12 cellular contexts compared by ENCODE assay signal in genomic region chr12:6691473-6691872, GRCh38. TPM values are rescaled to one million over a fixed set of nuclear protein-coding genes. Genes with fewer than 3 reads are reported as not detected.
DNase-seq lines count a peak whose midpoint lies in the region; ATAC-seq and TF ChIP-seq lines count a peak whose summit lies in the region.
"Had no signal": no experiment of that assay in that cellular context is flagged by ENCODE, and none has a peak within 500 bp of the region (broad histone marks: within the 10 kb centered on the region; RNA-seq: fewer than 3 reads in every experiment).

No MANE protein-coding gene starts in this region.

- H3K27ac ChIP-seq in OCI-LY7 (ENCODE audit: low read depth, low read length, poor library complexity, severe bottlenecking) (no peak overlapping the region), smooth muscle cell (ENCODE audit: low read depth) (peak overlapping the region; percentile 24)

- H2AFZ ChIP-seq in OCI-LY7 (ENCODE audit: low read length) (no peak overlapping the region), smooth muscle cell (ENCODE audit: low read depth) (no peak overlapping the region)

- no peak overlapping the region for H3K4me3 Mint-ChIP-seq in natural killer cell treated with Interleukin-12 subunit alpha and Interleukin-12 subunit beta and Interleukin-15 and Interleukin-18, amount 100 ng/mL, for 72 hours

- ATAC-seq in HG02642 (IDR thresholded peaks at IDR 0.05; ENCODE audit: poor library complexity, unreplicated experiment) = no peak
- no peak for ATAC-seq in natural killer cell treated with Interleukin-12 subunit alpha and Interleukin-12 subunit beta and Interleukin-15 and Interleukin-18, amount 100 ng/mL, for 72 hours
- ATAC-seq: naive thymus-derived CD8-positive, alpha-beta T cell had no signal

- peaks cover 0 to 3% of the 10 kb centered on the region in 2 donors for H3K27me3 Mint-ChIP-seq in natural killer cell treated with Interleukin-12 subunit alpha and Interleukin-12 subunit beta and Interleukin-15 and Interleukin-18, amount 100 ng/mL, for 72 hours
- H3K27me3 Mint-ChIP-seq: naive thymus-derived CD8-positive, alpha-beta T cell had no signal

- H3K4me1 Mint-ChIP-seq in natural killer cell treated with Interleukin-12 subunit alpha and Interleukin-12 subunit beta and Interleukin-15 and Interleukin-18, amount 100 ng/mL, for 72 hours (ENCODE audit: low read depth in 2 of 2) = peaks cover 34 to 38% of the 10 kb centered on the region in 2 donors

- H3K27me3 ChIP-seq in smooth muscle cell (ENCODE audit: low read depth) = no peaks in the 10 kb centered on the region

- no peaks in the 10 kb centered on the region for H3K9me3 ChIP-seq in OCI-LY7 (ENCODE audit: low read length)
- H3K9me3 ChIP-seq in smooth muscle cell (replicated peaks; ENCODE audit: low read depth) = no peaks in the 10 kb centered on the region

- H3K79me2 ChIP-seq in OCI-LY7 (ENCODE audit: insufficient read depth, low read depth, low read length) = peaks cover 42% of the 10 kb centered on the region
- H3K79me2 ChIP-seq in smooth muscle cell (ENCODE audit: low read depth) = peaks cover 34% of the 10 kb centered on the region

- DNase-seq in GM04503 (ENCODE audit: low read depth) (peak; percentile 50), OCI-LY7 (ENCODE audit: low spot score) (no peak), fibroblast of peridontal ligament (ENCODE audit: extremely low read depth) (peak; percentile 78), smooth muscle cell (lab: John Stamatoyannopoulos, UW; ENCODE audit: unreplicated experiment) (no peak), NCI-H446 treated with DMSO at 0.1 percent for 48 hours (lab: John Stamatoyannopoulos, UW) (no peak)
- no peak for DNase-seq in natural killer cell treated with Interleukin-12 subunit alpha and Interleukin-12 subunit beta and Interleukin-15 and Interleukin-18, amount 100 ng/mL, for 72 hours (ENCODE audit: low spot score)
- DNase-seq: activated CD4-positive, alpha-beta T cell treated with anti-CD3 and anti-CD28 coated beads, Interleukin-2, amount 50 U/mL, for 1 hour; activated naive CD4-positive, alpha-beta T cell treated with Interleukin-2 at 50 U/mL for 16 hours; kidney; naive thymus-derived CD8-positive, alpha-beta T cell; NCI-H2029 treated with DMSO at 0.1 percent for 48 hours had no signal

- POLR2A ChIA-PET in OCI-LY7 (lab: Charles Lee) = interaction anchor here (0.9 to 1.5 kb wide), 3 partner anchors 28 to 82 kb away, joined by 3 to 5 read pairs (median 4); partner anchors contain the start of gene COPS7A

- CTCF ChIA-PET in OCI-LY7 (lab: Charles Lee; ENCODE audit: unreplicated experiment) = no interaction called here

- H3K36me3 Mint-ChIP-seq in natural killer cell treated with Interleukin-12 subunit alpha and Interleukin-12 subunit beta and Interleukin-15 and Interleukin-18, amount 100 ng/mL, for 72 hours = peaks cover 14% of the 10 kb centered on the region

- H3K4me3 ChIP-seq in OCI-LY7 (ENCODE audit: low read depth, low read length, poor library complexity, severe bottlenecking) (no peak overlapping the region), smooth muscle cell (no peak overlapping the region)

- H3K36me3 ChIP-seq in OCI-LY7 (ENCODE audit: insufficient read depth, low read length) (peaks cover 27% of the 10 kb centered on the region), smooth muscle cell (ENCODE audit: low read depth) (no peaks in the 10 kb centered on the region)

- no TSS peak for BruUV-seq in OCI-LY7 (replicated peaks; lab: Mats Ljungman, UMichigan)

- H3K4me1 ChIP-seq in OCI-LY7 (ENCODE audit: insufficient read depth, low read length, poor library complexity, severe bottlenecking) = peaks cover 79% of the 10 kb centered on the region
- peaks cover 20% of the 10 kb centered on the region for H3K4me1 ChIP-seq in smooth muscle cell (ENCODE audit: low read depth)

- no peak overlapping the region for H3K9ac ChIP-seq in smooth muscle cell (ENCODE audit: low read depth)

- H3K9me3 Mint-ChIP-seq in natural killer cell treated with Interleukin-12 subunit alpha and Interleukin-12 subunit beta and Interleukin-15 and Interleukin-18, amount 100 ng/mL, for 72 hours = no peaks in the 10 kb centered on the region
- H3K9me3 Mint-ChIP-seq: naive thymus-derived CD8-positive, alpha-beta T cell had no signal

- H4K20me1 ChIP-seq in OCI-LY7 (ENCODE audit: insufficient read depth, low read length) (no peaks in the 10 kb centered on the region), smooth muscle cell (ENCODE audit: low read depth) (peaks cover under 1% of the 10 kb centered on the region)

- peaks cover 12% of the 10 kb centered on the region for H3F3A ChIP-seq in smooth muscle cell (ENCODE audit: low read depth)

- 69% methylated on average over 4 of the region's 4 CpGs for WGBS in smooth muscle cell (ENCODE audit: low lambda C conversion rate)

- intact Hi-C loops in OCI-LY7 (cut with micrococcal nuclease; ENCODE audit: unreplicated experiment) = loop anchor here (10.0 kb wide), 1 partner anchor 267 kb away; no protein-coding TSS in a partner anchor

- H3K27ac Mint-ChIP-seq in natural killer cell treated with Interleukin-12 subunit alpha and Interleukin-12 subunit beta and Interleukin-15 and Interleukin-18, amount 100 ng/mL, for 72 hours = peak overlapping the region in 1 of 2 donors; percentile 23

- no peak for TF ChIP-seq CTCF in OCI-LY7 (conservative IDR thresholded peaks at IDR 0.05; ENCODE audit: low read length)
- no peak for TF ChIP-seq CTCF in smooth muscle cell (IDR thresholded peaks at IDR 0.05; ENCODE audit: borderline replicate concordance, insufficient read depth, poor library complexity, severe bottlenecking)

- peak overlapping the region; percentile 86; the same call in 1 of the 2 replicates for H3K4me2 ChIP-seq in OCI-LY7 (ENCODE audit: low read length)
- H3K4me2 ChIP-seq in smooth muscle cell = no peak overlapping the region

- no peaks in the 10 kb centered on the region for H3K9me2 ChIP-seq in OCI-LY7 (ENCODE audit: insufficient read depth, low read length)

RNA-seq across cellular contexts. Expression of gene ZNF384, which starts 2.3 kb away (rescaled TPM):
- 48.2 and 48.6 TPM in 2 replicates for total RNA-seq in OCI-LY7 (2014; rRNA removed; shearing (Covaris generic))
- total RNA-seq in OCI-LY7 (2022) (95.5 and 109 TPM in 2 replicates), smooth muscle cell (30.0 and 31.0 TPM in 2 replicates)
- polyA plus RNA-seq in smooth muscle cell = 36.1 and 38.6 TPM in 2 replicates
- 10 to 100 TPM; 81.1 to 90.0 TPM for total RNA-seq in natural killer cell treated with Interleukin-12 subunit alpha and Interleukin-12 subunit beta and Interleukin-15 and Interleukin-18, amount 100 ng/mL, for 72 hours

RNA-seq across cellular contexts. Expression of gene PIANP, which starts 9.1 kb away (rescaled TPM):
- 0.98 and 1.2 TPM in 2 replicates for total RNA-seq in OCI-LY7 (2014; rRNA removed; shearing (Covaris generic))
- 15.2 and 15.4 TPM in 2 replicates for total RNA-seq in OCI-LY7 (2022)
- total RNA-seq in smooth muscle cell = 1.4 TPM in 1 of 2 replicates, not detected in the other
- polyA plus RNA-seq in smooth muscle cell = 2.8 and 3.8 TPM in 2 replicates
- total RNA-seq in natural killer cell treated with Interleukin-12 subunit alpha and Interleukin-12 subunit beta and Interleukin-15 and Interleukin-18, amount 100 ng/mL, for 72 hours = under 1 TPM in 1 of 2 donors, not detected in 1; 0.17 TPM

RNA-seq across cellular contexts. Expression of gene ING4, which starts 28.6 kb away (rescaled TPM):
- 27.1 and 38.1 TPM in 2 replicates for total RNA-seq in OCI-LY7 (2014; rRNA removed; shearing (Covaris generic))
- total RNA-seq in OCI-LY7 (2022) = 30.8 and 37.0 TPM in 2 replicates
- 24.8 and 45.0 TPM in 2 replicates for total RNA-seq in smooth muscle cell
- 27.0 and 33.5 TPM in 2 replicates for polyA plus RNA-seq in smooth muscle cell
- 10 to 100 TPM; 13.0 to 16.7 TPM for total RNA-seq in natural killer cell treated with Interleukin-12 subunit alpha and Interleukin-12 subunit beta and Interleukin-15 and Interleukin-18, amount 100 ng/mL, for 72 hours

RNA-seq across cellular contexts. Expression of gene COPS7A, which starts 32.4 kb away (rescaled TPM):
- 64.8 and 71.2 TPM in 2 replicates for total RNA-seq in OCI-LY7 (2014; rRNA removed; shearing (Covaris generic))
- total RNA-seq in OCI-LY7 (2022) (51.1 and 53.8 TPM in 2 replicates), smooth muscle cell (56.6 and 59.6 TPM in 2 replicates)
- polyA plus RNA-seq in smooth muscle cell = 78.0 and 105 TPM in 2 replicates
- total RNA-seq in natural killer cell treated with Interleukin-12 subunit alpha and Interleukin-12 subunit beta and Interleukin-15 and Interleukin-18, amount 100 ng/mL, for 72 hours = 10 to 100 TPM; 49.6 to 60.6 TPM

RNA-seq across cellular contexts. Expression of gene ACRBP, which starts 44.2 kb away (rescaled TPM):
- 3.6 and 4.4 TPM in 2 replicates for total RNA-seq in OCI-LY7 (2014; rRNA removed; shearing (Covaris generic))
- total RNA-seq in OCI-LY7 (2022) (9.3 and 9.4 TPM in 2 replicates), smooth muscle cell (not detected in 2 replicates)
- 0.82 TPM in 1 of 2 replicates, not detected in the other for polyA plus RNA-seq in smooth muscle cell
- total RNA-seq in natural killer cell treated with Interleukin-12 subunit alpha and Interleukin-12 subunit beta and Interleukin-15 and Interleukin-18, amount 100 ng/mL, for 72 hours = 1 to 10 TPM in 1 of 2 donors, under 1 TPM in 1; 0.98 to 2.1 TPM

Comparison
In these comparisons a context has a peak if more than half of its experiments do, and no peak if none do; other contexts are left out.
1. DNase-seq: peak in GM04503 (single experiment) and fibroblast of peridontal ligament (single experiment); none in OCI-LY7 (single experiment), smooth muscle cell (single experiment), NCI-H446 treated with DMSO at 0.1 percent for 48 hours (single experiment) and natural killer cell treated with Interleukin-12 subunit alpha and Interleukin-12 subunit beta and Interleukin-15 and Interleukin-18, amount 100 ng/mL, for 72 hours (single experiment).